Comparison of ENCODE assay signal across 16 cellular contexts in the genomic region with DNA sequence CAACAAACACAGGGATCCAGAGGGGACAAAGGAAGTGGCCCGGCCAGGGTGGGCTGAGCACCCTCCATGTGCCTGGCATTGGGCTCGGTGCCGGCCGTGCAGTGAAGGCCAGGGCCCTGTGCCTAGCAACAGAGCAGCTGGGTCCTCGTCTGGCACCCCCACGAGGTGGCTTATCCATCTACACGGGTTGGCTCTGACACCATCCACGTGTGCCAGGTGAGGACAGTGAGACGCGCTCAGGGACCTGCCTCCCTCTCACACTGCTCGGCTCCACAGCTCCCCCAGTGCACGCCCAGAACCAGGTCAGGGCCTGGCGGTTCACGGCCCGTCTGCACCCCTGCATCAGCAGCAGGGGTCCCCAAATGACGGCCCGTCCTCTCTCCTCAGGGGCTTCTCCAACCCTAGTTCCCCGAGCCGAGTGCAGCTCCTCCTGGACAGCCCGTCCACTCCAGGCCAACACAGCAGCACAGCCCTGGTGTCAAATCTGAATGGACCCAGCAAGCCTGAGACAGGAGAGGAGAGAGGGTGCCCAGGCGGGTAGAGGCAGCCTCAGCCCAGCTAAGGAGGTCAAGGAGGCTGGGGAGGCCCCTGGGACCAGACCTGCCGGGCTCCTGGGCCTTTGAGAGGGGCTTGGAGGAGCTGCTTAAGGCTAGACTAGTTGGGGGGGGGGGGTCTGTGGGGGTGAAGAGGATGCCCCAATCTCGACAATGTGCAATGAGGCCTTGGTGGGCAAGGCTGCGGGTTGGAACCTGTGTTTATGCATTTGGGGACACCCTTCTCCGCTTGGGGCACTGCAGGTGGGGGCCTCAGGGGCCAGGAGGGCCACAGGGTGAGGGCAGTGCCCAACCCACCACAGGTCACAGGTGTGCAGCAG.
"Had no signal": no experiment of that assay in that cellular context is flagged by ENCODE, and none has a peak within 500 bp of the region (broad histone marks: within the 10 kb centered on the region; RNA-seq: fewer than 3 reads in every experiment).

No MANE protein-coding gene starts in this region.

- DNase-seq: activated CD4-positive, alpha-beta T cell treated with anti-CD3 and anti-CD28 coated beads, Interleukin-2, amount 50 U/mL, for 4 hours; activated CD8-positive, alpha-beta memory T cell treated with anti-CD3 and anti-CD28 coated beads, Interleukin-2, amount 10 ng/mL, durations not matched to agents 7 days and 5 days; activated gamma-delta T cell; activated naive CD8-positive, alpha-beta T cell treated with anti-CD3 and anti-CD28 coated beads, Interleukin-2, amount 10 ng/mL, durations not matched to agents 7 days and 5 days; activated T-cell treated with anti-CD3 and anti-CD28 coated beads, Interleukin-2, amount 50 U/mL, for 4 hours; foreskin keratinocyte; head of caudate nucleus; nucleus accumbens; stimulated activated CD4-positive, alpha-beta T cell treated with anti-CD3 and anti-CD28 coated beads, Interleukin-15, amount 100 ng/mL, for 24 hours; stimulated activated CD4-positive, alpha-beta T cell treated with anti-CD3 and anti-CD28 coated beads, Interleukin-4, amount 100 ng/mL, for 4 hours; stimulated activated naive CD8-positive, alpha-beta T cell treated with anti-CD3 and anti-CD28 coated beads, Interleukin-15, amount 100 ng/mL, for 72 hours; testis had no signal

- H3K4me1 Mint-ChIP-seq: activated CD8-positive, alpha-beta memory T cell treated with anti-CD3 and anti-CD28 coated beads, Interleukin-2, amount 10 ng/mL, durations not matched to agents 7 days and 5 days; activated naive CD8-positive, alpha-beta T cell treated with anti-CD3 and anti-CD28 coated beads, Interleukin-2, amount 10 ng/mL, durations not matched to agents 7 days and 5 days had no signal

- H3K27ac ChIP-seq: ascending aorta, foreskin keratinocyte, left lung, prostate gland, testis had no signal

- H3K27me3 ChIP-seq: ascending aorta, testis had no signal

- H3K4me3 ChIP-seq: ascending aorta, left lung, prostate gland, testis had no signal

- ATAC-seq: activated CD4-positive, CD25-positive, alpha-beta regulatory T cell treated with anti-CD3 and anti-CD28 coated beads, Interleukin-2, amount 50 U/mL, for 24 hours; activated CD8-positive, alpha-beta memory T cell treated with anti-CD3 and anti-CD28 coated beads, Interleukin-2, amount 10 ng/mL, durations not matched to agents 7 days and 5 days; activated T-cell treated with anti-CD3 and anti-CD28 coated beads, Interleukin-2, amount 50 U/mL, for 4 hours; foreskin keratinocyte; left lung; stimulated activated naive CD8-positive, alpha-beta T cell treated with anti-CD3 and anti-CD28 coated beads, Interleukin-15, amount 100 ng/mL, for 72 hours had no signal

- H3K4me1 ChIP-seq: ascending aorta, foreskin keratinocyte, left lung, prostate gland had no signal

- H3K36me3 ChIP-seq: ascending aorta, left lung, prostate gland had no signal

- H3K27me3 Mint-ChIP-seq: activated CD8-positive, alpha-beta memory T cell treated with anti-CD3 and anti-CD28 coated beads, Interleukin-2, amount 10 ng/mL, durations not matched to agents 7 days and 5 days had no signal

- H3K9me3 Mint-ChIP-seq: activated naive CD8-positive, alpha-beta T cell treated with anti-CD3 and anti-CD28 coated beads, Interleukin-2, amount 10 ng/mL, durations not matched to agents 7 days and 5 days; activated T-cell treated with anti-CD3 and anti-CD28 coated beads, Interleukin-2, amount 50 U/mL, for 4 hours; stimulated activated naive CD8-positive, alpha-beta T cell treated with anti-CD3 and anti-CD28 coated beads, Interleukin-15, amount 100 ng/mL, for 72 hours had no signal

- H3K27ac Mint-ChIP-seq: activated CD8-positive, alpha-beta memory T cell treated with anti-CD3 and anti-CD28 coated beads, Interleukin-2, amount 10 ng/mL, durations not matched to agents 7 days and 5 days; activated naive CD8-positive, alpha-beta T cell treated with anti-CD3 and anti-CD28 coated beads, Interleukin-2, amount 10 ng/mL, durations not matched to agents 7 days and 5 days had no signal

- H3K9me3 ChIP-seq: ascending aorta, left lung, prostate gland, testis had no signal

- H3K36me3 Mint-ChIP-seq: activated CD8-positive, alpha-beta memory T cell treated with anti-CD3 and anti-CD28 coated beads, Interleukin-2, amount 10 ng/mL, durations not matched to agents 7 days and 5 days; activated naive CD8-positive, alpha-beta T cell treated with anti-CD3 and anti-CD28 coated beads, Interleukin-2, amount 10 ng/mL, durations not matched to agents 7 days and 5 days had no signal

- H3K4me3 Mint-ChIP-seq: activated CD8-positive, alpha-beta memory T cell treated with anti-CD3 and anti-CD28 coated beads, Interleukin-2, amount 10 ng/mL, durations not matched to agents 7 days and 5 days; activated naive CD8-positive, alpha-beta T cell treated with anti-CD3 and anti-CD28 coated beads, Interleukin-2, amount 10 ng/mL, durations not matched to agents 7 days and 5 days; activated T-cell treated with anti-CD3 and anti-CD28 coated beads, Interleukin-2, amount 50 U/mL, for 4 hours; stimulated activated naive CD8-positive, alpha-beta T cell treated with anti-CD3 and anti-CD28 coated beads, Interleukin-15, amount 100 ng/mL, for 72 hours had no signal
